Comparison of ENCODE assay signal across 12 cellular contexts in the genomic region with DNA sequence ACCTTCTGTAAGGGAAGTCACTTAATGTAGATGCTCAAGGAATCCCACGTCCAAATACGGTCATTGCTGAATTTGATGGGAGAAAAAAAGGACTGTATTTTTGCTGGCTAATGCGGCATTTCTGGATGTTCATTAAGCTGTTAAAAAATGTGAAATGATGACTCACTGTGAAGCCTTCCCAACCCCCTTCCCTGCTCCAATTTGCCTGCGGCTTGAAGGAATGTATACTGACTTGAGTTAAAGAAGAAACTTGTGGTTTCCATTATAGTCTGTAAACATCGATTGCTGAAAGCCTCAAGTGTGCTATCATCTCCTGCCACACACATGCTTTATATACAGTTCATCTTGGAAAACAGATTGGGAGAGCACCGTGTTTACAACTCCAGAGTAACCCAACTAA.
A peak's percentile ranks its signal among the peaks of the same experiment; 100 is the strongest.
DNase-seq lines count a peak whose midpoint lies in the region; FAIRE-seq and TF ChIP-seq lines count a peak whose summit lies in the region.
"Had no signal": no experiment of that assay in that cellular context is flagged by ENCODE, and none has a peak within 500 bp of the region (broad histone marks: within the 10 kb centered on the region; RNA-seq: fewer than 3 reads in every experiment).

No MANE protein-coding gene starts in this region.

- intact Hi-C loops in activated T-helper 2 cell treated with anti-CD3 and anti-CD28 coated beads, Interferon-gamma antibody, Interleukin-2, Interleukin-4, amounts not matched to agents 10 μg/mL and 5 μg/mL and 100 μg/mL, durations not matched to agents 14 hours and 24 hours and 36 hours (cut with micrococcal nuclease) = no loop called here

- no peak for FAIRE-seq in HTR-8/SVneo (lab: Jason Lieb, UNC)
- FAIRE-seq: endometrium had no signal

- H3K9me3 ChIP-seq in mesenchymal stem cell (ENCODE audit: control insufficient read depth, low read length) = no peaks in the 10 kb centered on the region

- no peaks in the 10 kb centered on the region for H3K27me3 Mint-ChIP-seq in activated T-helper 2 cell treated with anti-CD3 and anti-CD28 coated beads, Interferon-gamma antibody, Interleukin-2, Interleukin-4, amounts not matched to agents 10 μg/mL and 5 μg/mL and 100 μg/mL, durations not matched to agents 14 hours and 24 hours and 36 hours (ENCODE audit: low read depth)

- 2% methylated on average over 5 of the region's 6 CpGs for WGBS in mesenchymal stem cell

- H2BK15ac ChIP-seq in mesenchymal stem cell (ENCODE audit: low read depth, poor library complexity, severe bottlenecking) = no peak overlapping the region

- no peak overlapping the region for H3K23ac ChIP-seq in mesenchymal stem cell (ENCODE audit: low read length in 2 of 2)

- H4K91ac ChIP-seq in mesenchymal stem cell (ENCODE audit: low read length) = no peak overlapping the region

- no peak overlapping the region for H2BK120ac ChIP-seq in mesenchymal stem cell (ENCODE audit: low read depth, low read length)

- H3K27ac Mint-ChIP-seq in activated T-helper 2 cell treated with anti-CD3 and anti-CD28 coated beads, Interferon-gamma antibody, Interleukin-2, Interleukin-4, amounts not matched to agents 10 μg/mL and 5 μg/mL and 100 μg/mL, durations not matched to agents 14 hours and 24 hours and 36 hours = no peak overlapping the region
- H3K27ac Mint-ChIP-seq: stimulated activated naive B cell treated with anti-CD40 and anti-IgM and Interleukin-4, amounts not matched to agents 10 μg/mL and 1 μg/mL and 100 μg/mL, for 72 hours had no signal

- no peaks in the 10 kb centered on the region for H3K36me3 ChIP-seq in mesenchymal stem cell (ENCODE audit: control insufficient read depth in 1 of 2, insufficient read depth in 2 of 2, low read depth in 1 of 2, low read length in 2 of 2)

- H4K8ac ChIP-seq in mesenchymal stem cell (ENCODE audit: low read length) = no peak overlapping the region

- peak overlapping the region; percentile 11 for H3K4me2 ChIP-seq in mesenchymal stem cell (ENCODE audit: low read length, poor library complexity, severe bottlenecking)

- no peak overlapping the region for H2AK5ac ChIP-seq in mesenchymal stem cell (ENCODE audit: low read length, severe bottlenecking)

- H3K4me1 ChIP-seq in mesenchymal stem cell (ENCODE audit: control insufficient read depth, insufficient read depth, low read depth, low read length) = peaks cover 4% of the 10 kb centered on the region

- H2AFZ ChIP-seq in mesenchymal stem cell (ENCODE audit: low read depth, low read length) = no peak overlapping the region

- H3K18ac ChIP-seq in mesenchymal stem cell (ENCODE audit: low read depth in 1 of 2, low read length in 2 of 2) = no peak overlapping the region

- DNase-seq in AG04449 (ENCODE audit: low read depth, low spot score) = peak; percentile 84
- peak; percentile 41 for DNase-seq in HTR-8/SVneo (ENCODE audit: insufficient read length, low spot score)
- DNase-seq in brain pericyte (ENCODE audit: low read depth, low spot score) = peak; percentile 36
- peak; percentile 92 for DNase-seq in mesenchymal stem cell
- DNase-seq in activated T-helper 2 cell treated with anti-CD3 and anti-CD28 coated beads, Interferon-gamma antibody, Interleukin-2, Interleukin-4, amounts not matched to agents 10 μg/mL and 5 μg/mL and 100 μg/mL, durations not matched to agents 14 hours and 24 hours and 36 hours (ENCODE audit: low spot score) = no peak
- DNase-seq in RKO (ENCODE audit: low spot score) = no peak
- DNase-seq in DMS114 treated with DMSO at 0.1 percent for 48 hours (lab: John Stamatoyannopoulos, UW; ENCODE audit: unreplicated experiment) = no peak
- DNase-seq in globus pallidus (ENCODE audit: low spot score) = no peak
- DNase-seq: NCI-H1436; stimulated activated naive B cell treated with anti-CD40 and anti-IgM and Interleukin-4, amounts not matched to agents 10 μg/mL and 1 μg/mL and 100 μg/mL, for 72 hours had no signal

- CTCF ChIA-PET in AG04449 (lab: Yijun Ruan, JAX) = no interaction called here

- no peak overlapping the region for H3K4me3 Mint-ChIP-seq in activated T-helper 2 cell treated with anti-CD3 and anti-CD28 coated beads, Interferon-gamma antibody, Interleukin-2, Interleukin-4, amounts not matched to agents 10 μg/mL and 5 μg/mL and 100 μg/mL, durations not matched to agents 14 hours and 24 hours and 36 hours (ENCODE audit: low read depth)
- H3K4me3 Mint-ChIP-seq: stimulated activated naive B cell treated with anti-CD40 and anti-IgM and Interleukin-4, amounts not matched to agents 10 μg/mL and 1 μg/mL and 100 μg/mL, for 72 hours had no signal

- H3K9ac ChIP-seq in mesenchymal stem cell (ENCODE audit: low read length) = peak overlapping the region; percentile 16

- POLR2A ChIA-PET in AG04449 (lab: Yijun Ruan, JAX) = no interaction called here

- no peaks in the 10 kb centered on the region for H3K4me1 Mint-ChIP-seq in activated T-helper 2 cell treated with anti-CD3 and anti-CD28 coated beads, Interferon-gamma antibody, Interleukin-2, Interleukin-4, amounts not matched to agents 10 μg/mL and 5 μg/mL and 100 μg/mL, durations not matched to agents 14 hours and 24 hours and 36 hours (ENCODE audit: low read depth)
- H3K4me1 Mint-ChIP-seq: stimulated activated naive B cell treated with anti-CD40 and anti-IgM and Interleukin-4, amounts not matched to agents 10 μg/mL and 1 μg/mL and 100 μg/mL, for 72 hours had no signal

- no peaks in the 10 kb centered on the region for H3K36me3 Mint-ChIP-seq in activated T-helper 2 cell treated with anti-CD3 and anti-CD28 coated beads, Interferon-gamma antibody, Interleukin-2, Interleukin-4, amounts not matched to agents 10 μg/mL and 5 μg/mL and 100 μg/mL, durations not matched to agents 14 hours and 24 hours and 36 hours (ENCODE audit: low read depth)
- H3K36me3 Mint-ChIP-seq: stimulated activated naive B cell treated with anti-CD40 and anti-IgM and Interleukin-4, amounts not matched to agents 10 μg/mL and 1 μg/mL and 100 μg/mL, for 72 hours had no signal

- peak overlapping the region in 1 of 2 experiments; percentile 51 for H3K4ac ChIP-seq in mesenchymal stem cell (ENCODE audit: low read depth in 1 of 2, low read length in 2 of 2)

- peak overlapping the region; percentile 68 for H2BK5ac ChIP-seq in mesenchymal stem cell (ENCODE audit: low read depth, low read length, poor library complexity, severe bottlenecking)

- H3K14ac ChIP-seq in mesenchymal stem cell (ENCODE audit: low read length in 2 of 2) = no peak overlapping the region

- no peak for TF ChIP-seq CTCF in AG04449 (IDR thresholded peaks at IDR 0.05; ENCODE audit: insufficient read depth, low read length, missing control alignments)

- peaks cover 4% of the 10 kb centered on the region for H3K9me3 Mint-ChIP-seq in activated T-helper 2 cell treated with anti-CD3 and anti-CD28 coated beads, Interferon-gamma antibody, Interleukin-2, Interleukin-4, amounts not matched to agents 10 μg/mL and 5 μg/mL and 100 μg/mL, durations not matched to agents 14 hours and 24 hours and 36 hours

- no peaks in the 10 kb centered on the region for H3K27me3 ChIP-seq in mesenchymal stem cell (ENCODE audit: control insufficient read depth in 1 of 2, insufficient read depth in 1 of 2, low read length in 2 of 2)

- H3K79me1 ChIP-seq in mesenchymal stem cell (replicated peaks; ENCODE audit: low read length, poor library complexity, severe bottlenecking) = no peaks in the 10 kb centered on the region

- no peak overlapping the region for H2BK12ac ChIP-seq in mesenchymal stem cell (ENCODE audit: low read length in 2 of 2)

- peak overlapping the region; percentile 91 for H3K27ac ChIP-seq in mesenchymal stem cell (ENCODE audit: low read length, poor library complexity, severe bottlenecking)
- H3K27ac ChIP-seq: C4-2B had no signal

- H3K4me3 ChIP-seq in AG04449 (ENCODE audit: low read depth, low read length) = no peak overlapping the region
- H3K4me3 ChIP-seq in mesenchymal stem cell (ENCODE audit: insufficient read depth in 1 of 2, low read depth in 1 of 2, low read length in 2 of 2) = peak overlapping the region in 1 of 2 experiments; percentile 25

Comparison
In these comparisons a context has a peak if more than half of its experiments do, and no peak if none do; other contexts are left out.
1. DNase-seq: peak in AG04449 (single experiment), HTR-8/SVneo (single experiment), brain pericyte (single experiment) and mesenchymal stem cell (single experiment); none in activated T-helper 2 cell treated with anti-CD3 and anti-CD28 coated beads, Interferon-gamma antibody, Interleukin-2, Interleukin-4, amounts not matched to agents 10 μg/mL and 5 μg/mL and 100 μg/mL, durations not matched to agents 14 hours and 24 hours and 36 hours (single experiment), RKO (single experiment), DMS114 treated with DMSO at 0.1 percent for 48 hours (single experiment) and globus pallidus (single experiment).